ENCODE assay signal across 1 cellular context in genomic region chr6:137846772-137847313, GRCh38.
TF ChIP-seq lines count a peak whose summit lies in the region.

No MANE protein-coding gene starts in this region.

TF ChIP-seq in K562, 482 proteins besides CTCF, POLR2A, EP300 and RAD21 (continued from another document):
- TF ChIP-seq ZBTB9 (CRISPR knock-in tag; IDR thresholded peaks at IDR 0.05): no peak
- no peak for TF ChIP-seq NR1H2 (CRISPR knock-in tag; IDR thresholded peaks at IDR 0.05)
- TF ChIP-seq SRSF3 (IDR thresholded peaks at IDR 0.05; ENCODE audit: insufficient read depth, low read length): no peak
- no peak for TF ChIP-seq KDM4B (IDR thresholded peaks at IDR 0.05; ENCODE audit: borderline replicate concordance in 2 of 2, low read depth in 1 of 2)
- peak; percentile 83; the same call in 1 of the 2 replicates for TF ChIP-seq SPI1 (IDR thresholded peaks at IDR 0.05; ENCODE audit: borderline replicate concordance, low read depth, low read length)
